In genomic region chr11:18229501-18229900, GRCh38 we compare ENCODE assay signal across 14 cellular contexts. TPM values are rescaled to one million over a fixed set of nuclear protein-coding genes. Genes with fewer than 3 reads are reported as not detected.
DNase-seq lines count a peak whose midpoint lies in the region; ATAC-seq and TF ChIP-seq lines count a peak whose summit lies in the region.
"Had no signal": no experiment of that assay in that cellular context is flagged by ENCODE, and none has a peak within 500 bp of the region (broad histone marks: within the 10 kb centered on the region; RNA-seq: fewer than 3 reads in every experiment).

No MANE protein-coding gene starts in this region.

- no peak overlapping the region for H3K27ac Mint-ChIP-seq in activated T-cell treated with anti-CD3 and anti-CD28 coated beads, Interleukin-2, amount 50 U/mL, for 72 hours

- no peak for TF ChIP-seq POLR2A in esophagus squamous epithelium (IDR thresholded peaks at IDR 0.05)
- TF ChIP-seq POLR2A in suprapubic skin (IDR thresholded peaks at IDR 0.05): no peak

- H3K9me3 ChIP-seq in esophagus squamous epithelium (no peaks in the 10 kb centered on the region), suprapubic skin (no peaks in the 10 kb centered on the region)
- H3K9me3 ChIP-seq: A549, esophagus muscularis mucosa had no signal

- H3K4me3 ChIP-seq in esophagus squamous epithelium: no peak overlapping the region
- no peak overlapping the region for H3K4me3 ChIP-seq in suprapubic skin
- H3K4me3 ChIP-seq: A549, esophagus muscularis mucosa had no signal

- ATAC-seq in HG02678 (IDR thresholded peaks at IDR 0.05; ENCODE audit: unreplicated experiment): peak; percentile 93
- ATAC-seq in HG03521 (IDR thresholded peaks at IDR 0.05; ENCODE audit: unreplicated experiment): peak; percentile 95
- ATAC-seq in activated T-cell treated with anti-CD3 and anti-CD28 coated beads, Interleukin-2, amount 50 U/mL, for 72 hours (replicated peaks in 1 of 2): no peak
- ATAC-seq: A549, Panc1 had no signal

- no peak for TF ChIP-seq EP300 in suprapubic skin (IDR thresholded peaks at IDR 0.05)

- H3K36me3 ChIP-seq in esophagus squamous epithelium (no peaks in the 10 kb centered on the region), suprapubic skin (no peaks in the 10 kb centered on the region)
- H3K36me3 ChIP-seq: esophagus muscularis mucosa had no signal

- H3K4me1 ChIP-seq in esophagus squamous epithelium (no peaks in the 10 kb centered on the region), suprapubic skin (no peaks in the 10 kb centered on the region)
- H3K4me1 ChIP-seq: A549, esophagus muscularis mucosa had no signal

- no peak overlapping the region for H3K4me3 Mint-ChIP-seq in activated T-cell treated with anti-CD3 and anti-CD28 coated beads, Interleukin-2, amount 50 U/mL, for 72 hours

- DNase-seq in SKM-1 treated with dmso at 0.1 percent for 144 hours (lab: John Stamatoyannopoulos, UW; ENCODE audit: unreplicated experiment): peak; percentile 2
- DNase-seq in SKM-1 (lab: John Stamatoyannopoulos, UW; ENCODE audit: unreplicated experiment): no peak
- DNase-seq in activated CD4-positive, CD25-positive, alpha-beta regulatory T cell treated with anti-CD3 and anti-CD28 coated beads, Interleukin-2, amount 50 U/mL, for 72 hours: no peak
- DNase-seq in esophagus squamous epithelium (lab: John Stamatoyannopoulos, UW): no peak
- no peak for DNase-seq in activated T-cell treated with anti-CD3 and anti-CD28 coated beads, Interleukin-2, amount 50 U/mL, for 72 hours
- no peak for DNase-seq in suprapubic skin (ENCODE audit: low spot score in 2 of 2)
- DNase-seq: Kasumi-1, posterior cingulate gyrus had no signal

- H3K27me3 ChIP-seq in esophagus squamous epithelium: no peaks in the 10 kb centered on the region
- no peaks in the 10 kb centered on the region for H3K27me3 ChIP-seq in suprapubic skin
- H3K27me3 ChIP-seq: esophagus muscularis mucosa had no signal

- 51% methylated on average over 3 of the region's 3 CpGs; no CpG with 5 or more reads in 1 of the 2 donors for WGBS in esophagus squamous epithelium, 2 donors
- WGBS in suprapubic skin: 92% methylated on average over 3 of the region's 3 CpGs

- H3K4me1 Mint-ChIP-seq in activated T-cell treated with anti-CD3 and anti-CD28 coated beads, Interleukin-2, amount 50 U/mL, for 72 hours (ENCODE audit: low read depth): no peaks in the 10 kb centered on the region

- no peaks in the 10 kb centered on the region for H3K9me3 Mint-ChIP-seq in activated T-cell treated with anti-CD3 and anti-CD28 coated beads, Interleukin-2, amount 50 U/mL, for 72 hours

- intact Hi-C loops in esophagus squamous epithelium (cut with DNase I): no loop called here

- TF ChIP-seq CTCF in esophagus squamous epithelium (IDR thresholded peaks at IDR 0.05): no peak
- TF ChIP-seq CTCF in suprapubic skin (IDR thresholded peaks at IDR 0.05): no peak

- no peaks in the 10 kb centered on the region for H3K36me3 Mint-ChIP-seq in activated T-cell treated with anti-CD3 and anti-CD28 coated beads, Interleukin-2, amount 50 U/mL, for 72 hours (ENCODE audit: insufficient read depth in 2 of 2)

- H3K27ac ChIP-seq in esophagus squamous epithelium (no peak overlapping the region), suprapubic skin (no peak overlapping the region)
- H3K27ac ChIP-seq: A549, esophagus muscularis mucosa had no signal

- H3K27me3 Mint-ChIP-seq in activated T-cell treated with anti-CD3 and anti-CD28 coated beads, Interleukin-2, amount 50 U/mL, for 72 hours (ENCODE audit: low read depth): peaks cover 11% of the 10 kb centered on the region

RNA-seq across cellular contexts. Expression of gene SAA4, which starts 7.1 kb away (rescaled TPM):
- total RNA-seq in esophagus squamous epithelium (1 to 10 TPM in 1 of 4 donors, not detected in 3; 1.3 TPM), suprapubic skin (1 to 10 TPM in 1 of 4 donors, not detected in 3; 5.1 TPM)
- not detected for total RNA-seq in activated T-cell treated with anti-CD3 and anti-CD28 coated beads, Interleukin-2, amount 50 U/mL, for 72 hours
- total RNA-seq: activated CD8-positive, alpha-beta memory T cell treated with anti-CD3 and anti-CD28 coated beads for 36 hours; esophagus muscularis mucosa had no signal

RNA-seq across cellular contexts. Expression of gene SAA2, which starts 19.0 kb away (rescaled TPM):
- total RNA-seq in esophagus squamous epithelium (10 to 100 TPM in 2 of 4 donors, 1 to 10 TPM in 1, not detected in 1; 5.4 to 79.8 (median 12.9) TPM), suprapubic skin (10 to 100 TPM in 3 of 4 donors, not detected in 1; 15.0 to 30.4 (median 16.2) TPM)
- total RNA-seq in activated T-cell treated with anti-CD3 and anti-CD28 coated beads, Interleukin-2, amount 50 U/mL, for 72 hours: under 1 TPM in 1 of 2 donors, not detected in 1; 0.38 TPM
- total RNA-seq: activated CD8-positive, alpha-beta memory T cell treated with anti-CD3 and anti-CD28 coated beads for 36 hours had no signal

RNA-seq across cellular contexts. Expression of gene SAA1, which starts 36.6 kb away (rescaled TPM):
- total RNA-seq in esophagus squamous epithelium (100 to 1,000 TPM in 1 of 4 donors, 10 to 100 TPM in 2, 1 to 10 TPM in 1; 2.3 to 207 (median 22.6) TPM), suprapubic skin (10 to 100 TPM; 10.5 to 79.1 (median 49.1) TPM)
- total RNA-seq in activated T-cell treated with anti-CD3 and anti-CD28 coated beads, Interleukin-2, amount 50 U/mL, for 72 hours: not detected
- total RNA-seq: activated CD8-positive, alpha-beta memory T cell treated with anti-CD3 and anti-CD28 coated beads for 36 hours had no signal

RNA-seq across cellular contexts. Expression of gene MRGPRX4, which starts 56.9 kb away (rescaled TPM):
- total RNA-seq in esophagus squamous epithelium (not detected), suprapubic skin (not detected)
- total RNA-seq in activated T-cell treated with anti-CD3 and anti-CD28 coated beads, Interleukin-2, amount 50 U/mL, for 72 hours: not detected
- total RNA-seq: activated CD8-positive, alpha-beta memory T cell treated with anti-CD3 and anti-CD28 coated beads for 36 hours; esophagus muscularis mucosa had no signal

Comparison
In these comparisons a context has a peak if more than half of its experiments do, and no peak if none do; other contexts are left out.
1. ATAC-seq: peak in HG02678 (single experiment) and HG03521 (single experiment); none in activated T-cell treated with anti-CD3 and anti-CD28 coated beads, Interleukin-2, amount 50 U/mL, for 72 hours (0 of 2).